Comparison of ENCODE assay signal across 8 cellular contexts in the genomic region with DNA sequence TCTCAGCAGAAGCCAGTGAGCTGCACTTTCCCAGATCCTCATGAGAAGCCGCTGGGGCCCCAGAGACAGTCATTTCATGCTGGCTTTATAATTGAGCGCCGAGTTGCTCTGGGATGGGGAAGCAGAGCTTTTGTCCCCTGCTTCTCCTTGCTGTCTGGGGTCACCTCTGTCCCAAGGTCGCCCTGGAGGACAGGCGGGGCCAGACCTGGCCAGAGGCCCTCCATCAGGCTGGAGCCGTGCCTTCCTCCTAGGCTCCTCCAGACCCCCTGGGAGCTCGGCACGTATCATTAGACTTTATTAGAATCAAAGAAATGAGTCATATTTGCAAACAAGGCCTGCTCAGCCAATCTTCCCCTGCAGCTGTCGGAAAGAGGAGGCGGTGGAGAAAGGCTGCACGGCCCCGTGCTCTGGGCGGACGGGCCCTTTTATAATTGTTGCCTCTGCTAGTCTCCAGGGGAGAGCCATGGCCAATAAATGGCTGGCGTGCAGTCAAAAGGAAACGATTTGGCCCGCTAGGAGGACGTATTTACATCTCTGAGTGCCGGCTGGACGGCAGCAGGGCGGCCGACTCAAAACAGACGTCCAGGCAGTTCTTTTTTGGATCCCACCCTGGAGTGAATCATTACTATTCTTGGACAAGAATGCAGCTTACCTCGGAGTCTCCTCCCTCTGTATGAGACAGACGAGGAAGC. TPM values are rescaled to one million over a fixed set of nuclear protein-coding genes. Genes with fewer than 3 reads are reported as not detected.
A peak's percentile ranks its signal among the peaks of the same experiment; 100 is the strongest.
DNase-seq lines count a peak whose midpoint lies in the region; ATAC-seq and TF ChIP-seq lines count a peak whose summit lies in the region.

No MANE protein-coding gene starts in this region.

- intact Hi-C loops in ascending aorta (cut with DNase I): loop anchor here (1.0 to 5.0 kb wide), 4 partner anchors 21 to 331 kb away; a partner anchor contains a TSS

- H3K27me3 ChIP-seq in ascending aorta: no peaks in the 10 kb centered on the region

- H3K9me3 ChIP-seq in ascending aorta: no peaks in the 10 kb centered on the region

- no peak for TF ChIP-seq CTCF in LNCaP clone FGC (IDR thresholded peaks at IDR 0.05; ENCODE audit: control insufficient read depth, extremely low read depth, insufficient read depth)
- no peak for TF ChIP-seq CTCF in ascending aorta (IDR thresholded peaks at IDR 0.05)

- peak; percentile 91 for DNase-seq in LNCaP clone FGC (ENCODE audit: low read depth)
- peak; percentile 88 to 96 for DNase-seq in ascending aorta (ENCODE audit: low spot score in 2 of 2)
- DNase-seq in iPS-NIHi11 (ENCODE audit: low spot score): peak; percentile 43
- no peak for DNase-seq in RPMI8226

- H3K4me3 ChIP-seq in LNCaP clone FGC (ENCODE audit: low read depth, low read length) (no peak overlapping the region), ascending aorta (peak overlapping the region in 1 of 2 donors; percentile 2), skin epidermis (no peak overlapping the region)

- H3K4me1 ChIP-seq in ascending aorta: peaks cover 14 to 26% of the 10 kb centered on the region in 2 donors

- no peak for ATAC-seq in GM21381 (IDR thresholded peaks at IDR 0.05; ENCODE audit: unreplicated experiment)
- ATAC-seq in GM19351 (IDR thresholded peaks at IDR 0.05; ENCODE audit: unreplicated experiment): no peak
- no peak for ATAC-seq in HG02759 (IDR thresholded peaks at IDR 0.05; ENCODE audit: unreplicated experiment)

- H3K36me3 ChIP-seq in ascending aorta: peaks cover 11 to 15% of the 10 kb centered on the region in 2 donors

- peak overlapping the region; percentile 77 to 91 for H3K27ac ChIP-seq in ascending aorta
- H3K27ac ChIP-seq in skin epidermis: peak overlapping the region in 20 of 21 experiments; percentile 14 to 89 (median 70)

RNA-seq across cellular contexts. Expression of a gene that starts 50.4 kb away (rescaled TPM):
- total RNA-seq in ascending aorta: 78.1 TPM
